Comparison of ENCODE assay signal across 14 cellular contexts in genomic region chr3:171699611-171700010, GRCh38.
DNase-seq lines count a peak whose midpoint lies in the region; ATAC-seq and TF ChIP-seq lines count a peak whose summit lies in the region.
"Had no signal": no experiment of that assay in that cellular context is flagged by ENCODE, and none has a peak within 500 bp of the region (broad histone marks: within the 10 kb centered on the region; RNA-seq: fewer than 3 reads in every experiment).

No MANE protein-coding gene starts in this region.

- no peak for ATAC-seq in GM18861 (IDR thresholded peaks at IDR 0.05; ENCODE audit: unreplicated experiment)
- no peak for ATAC-seq in activated CD4-positive, alpha-beta T cell treated with anti-CD3 and anti-CD28 coated beads for 36 hours

- H3K79me2 ChIP-seq in GM23248 (ENCODE audit: insufficient read depth) = no peaks in the 10 kb centered on the region

- H3K27me3 ChIP-seq in GM23248 (replicated peaks; ENCODE audit: insufficient read depth) (no peaks in the 10 kb centered on the region), mesenchymal stem cell (ENCODE audit: control insufficient read depth in 1 of 2, insufficient read depth in 1 of 2, low read length in 2 of 2) (no peaks in the 10 kb centered on the region)

- no peaks in the 10 kb centered on the region for H4K20me1 ChIP-seq in GM23248 (ENCODE audit: insufficient read depth)

- H3K4me1 ChIP-seq in GM23248 (ENCODE audit: insufficient read depth) = peaks cover 7% of the 10 kb centered on the region; the same call in 1 of the 2 replicates
- no peaks in the 10 kb centered on the region for H3K4me1 ChIP-seq in mesenchymal stem cell (ENCODE audit: control insufficient read depth, insufficient read depth, low read depth, low read length)
- H3K4me1 ChIP-seq: Caco-2 had no signal

- H2AFZ ChIP-seq in GM23248 (0 out of 2 replicates have a peak overlapping the region, but pooled peaks have one; percentile 6), mesenchymal stem cell (ENCODE audit: low read depth, low read length) (no peak overlapping the region)

- no peak overlapping the region for H2AK5ac ChIP-seq in mesenchymal stem cell (ENCODE audit: low read length, severe bottlenecking)

- H3K9me2 ChIP-seq in GM23248 (ENCODE audit: insufficient read depth) = no peaks in the 10 kb centered on the region

- no peak overlapping the region for H2BK5ac ChIP-seq in mesenchymal stem cell (ENCODE audit: low read depth, low read length, poor library complexity, severe bottlenecking)

- no peak overlapping the region for H3K4me3 Mint-ChIP-seq in activated CD4-positive, alpha-beta T cell treated with anti-CD3 and anti-CD28 coated beads for 36 hours
- H3K4me3 Mint-ChIP-seq: CD4-positive, alpha-beta T cell; H9 had no signal

- POLR2A ChIA-PET in activated CD4-positive, alpha-beta T cell treated with anti-CD3 and anti-CD28 coated beads for 36 hours (lab: Charles Lee) = no interaction called here

- intact Hi-C loops in activated CD4-positive, alpha-beta T cell treated with anti-CD3 and anti-CD28 coated beads for 36 hours (cut with DNase I, micrococcal nuclease) = loop anchor here in 1 of 2 experiments (5.0 kb wide), 1 partner anchor 133 kb away; no protein-coding TSS in a partner anchor

- H3K9me3 Mint-ChIP-seq in activated CD4-positive, alpha-beta T cell treated with anti-CD3 and anti-CD28 coated beads for 36 hours (ENCODE audit: low read depth) = peaks cover 3% of the 10 kb centered on the region

- H3F3A ChIP-seq in GM23248 (ENCODE audit: insufficient read depth) = no peaks in the 10 kb centered on the region

- TF ChIP-seq CTCF in AG10803 (conservative IDR thresholded peaks at IDR 0.05; ENCODE audit: low read length) = no peak
- TF ChIP-seq CTCF in choroid plexus epithelial cell (conservative IDR thresholded peaks at IDR 0.05; ENCODE audit: low read depth, low read length) = no peak
- no peak for TF ChIP-seq CTCF in fibroblast of the aortic adventitia (IDR thresholded peaks at IDR 0.05; ENCODE audit: insufficient read depth, low read length)

- H3K36me3 Mint-ChIP-seq in activated CD4-positive, alpha-beta T cell treated with anti-CD3 and anti-CD28 coated beads for 36 hours (ENCODE audit: low read depth) = no peaks in the 10 kb centered on the region

- H3K9ac ChIP-seq in GM23248 = no peak overlapping the region
- H3K9ac ChIP-seq in mesenchymal stem cell (ENCODE audit: low read length) = no peak overlapping the region

- H3K18ac ChIP-seq in mesenchymal stem cell (ENCODE audit: low read depth in 1 of 2, low read length in 2 of 2) = no peak overlapping the region

- in situ Hi-C loops in GM23248 (cut with MboI) = no loop called here

- no peak overlapping the region for H2BK15ac ChIP-seq in mesenchymal stem cell (ENCODE audit: low read depth, poor library complexity, severe bottlenecking)

- 42 to 46% methylated on average over 5 of the region's 5 CpGs for WGBS in GM23248 (ENCODE audit: low coverage in 1 of 2, low lambda C conversion rate in 2 of 2, missing lambda C conversion rate in 2 of 2), 2 experiments
- 87% methylated on average over 2 of the region's 5 CpGs for WGBS in mesenchymal stem cell

- CTCF ChIA-PET in activated CD4-positive, alpha-beta T cell treated with anti-CD3 and anti-CD28 coated beads for 36 hours (lab: Charles Lee) = interaction anchor here (0.6 to 3.1 kb wide), 2 partner anchors 73 to 260 kb away, joined by 3 to 10 read pairs; no protein-coding TSS in a partner anchor

- H3K4me1 Mint-ChIP-seq in activated CD4-positive, alpha-beta T cell treated with anti-CD3 and anti-CD28 coated beads for 36 hours = no peaks in the 10 kb centered on the region
- H3K4me1 Mint-ChIP-seq: IgD-negative memory B cell had no signal

- H3K27me3 Mint-ChIP-seq in activated CD4-positive, alpha-beta T cell treated with anti-CD3 and anti-CD28 coated beads for 36 hours = peaks cover 18% of the 10 kb centered on the region

- H4K8ac ChIP-seq in mesenchymal stem cell (ENCODE audit: low read length) = no peak overlapping the region

- H4K91ac ChIP-seq in mesenchymal stem cell (ENCODE audit: low read length) = no peak overlapping the region

- H3K14ac ChIP-seq in mesenchymal stem cell (ENCODE audit: low read length in 2 of 2) = no peak overlapping the region

- no peak overlapping the region for H3K23ac ChIP-seq in mesenchymal stem cell (ENCODE audit: low read length in 2 of 2)

- H3K4ac ChIP-seq in mesenchymal stem cell (ENCODE audit: low read depth in 1 of 2, low read length in 2 of 2) = no peak overlapping the region

- H3K27ac ChIP-seq in GM23248 (no peak overlapping the region), mesenchymal stem cell (ENCODE audit: low read length, poor library complexity, severe bottlenecking) (no peak overlapping the region)
- H3K27ac ChIP-seq: C4-2B had no signal

- no peak overlapping the region for H3K4me3 ChIP-seq in AG10803 (ENCODE audit: low read length)
- no peak overlapping the region for H3K4me3 ChIP-seq in GM23248
- H3K4me3 ChIP-seq in choroid plexus epithelial cell (ENCODE audit: low read depth, low read length) = no peak overlapping the region
- H3K4me3 ChIP-seq in fibroblast of the aortic adventitia (ENCODE audit: low read depth, low read length) = no peak overlapping the region
- no peak overlapping the region for H3K4me3 ChIP-seq in mesenchymal stem cell (ENCODE audit: insufficient read depth in 1 of 2, low read depth in 1 of 2, low read length in 2 of 2)

- H3K36me3 ChIP-seq in GM23248 (ENCODE audit: low read depth) (no peaks in the 10 kb centered on the region), mesenchymal stem cell (ENCODE audit: control insufficient read depth in 1 of 2, insufficient read depth in 2 of 2, low read depth in 1 of 2, low read length in 2 of 2) (no peaks in the 10 kb centered on the region)

- no peak overlapping the region for H2BK12ac ChIP-seq in mesenchymal stem cell (ENCODE audit: low read length in 2 of 2)

- DNase-seq in AG10803 (ENCODE audit: low read depth) (peak; percentile 14), GM23248 (peak; percentile 9), choroid plexus epithelial cell (ENCODE audit: low read depth) (peak; percentile 24), fibroblast of the aortic adventitia (ENCODE audit: low read depth) (peak; percentile 70), mesenchymal stem cell (no peak), 8988T (no peak)
- DNase-seq in activated CD4-positive, alpha-beta T cell treated with anti-CD3 and anti-CD28 coated beads for 36 hours = no peak
- DNase-seq: AML-193; Caco-2; CD4-positive, alpha-beta T cell; H9 had no signal

- H3K4me2 ChIP-seq in GM23248 (ENCODE audit: unreplicated experiment) = no peak overlapping the region
- H3K4me2 ChIP-seq in mesenchymal stem cell (ENCODE audit: low read length, poor library complexity, severe bottlenecking) = no peak overlapping the region

- H3K79me1 ChIP-seq in mesenchymal stem cell (replicated peaks; ENCODE audit: low read length, poor library complexity, severe bottlenecking) = no peaks in the 10 kb centered on the region

- H3K9me3 ChIP-seq in GM23248 (ENCODE audit: low read depth) (no peaks in the 10 kb centered on the region), mesenchymal stem cell (ENCODE audit: control insufficient read depth, low read length) (peaks cover 5% of the 10 kb centered on the region)

- no peak overlapping the region for H2BK120ac ChIP-seq in mesenchymal stem cell (ENCODE audit: low read depth, low read length)

- no peak overlapping the region for H3K27ac Mint-ChIP-seq in activated CD4-positive, alpha-beta T cell treated with anti-CD3 and anti-CD28 coated beads for 36 hours
- H3K27ac Mint-ChIP-seq: CD4-positive, alpha-beta T cell; H9; IgD-negative memory B cell had no signal

Comparison
In these comparisons a context has a peak if more than half of its experiments do, and no peak if none do; other contexts are left out.
1. DNase-seq: peak in AG10803 (single experiment), GM23248 (single experiment), choroid plexus epithelial cell (single experiment) and fibroblast of the aortic adventitia (single experiment); none in mesenchymal stem cell (single experiment), 8988T (single experiment) and activated CD4-positive, alpha-beta T cell treated with anti-CD3 and anti-CD28 coated beads for 36 hours (single experiment).